8 cellular contexts compared by ENCODE assay signal in the genomic region with DNA sequence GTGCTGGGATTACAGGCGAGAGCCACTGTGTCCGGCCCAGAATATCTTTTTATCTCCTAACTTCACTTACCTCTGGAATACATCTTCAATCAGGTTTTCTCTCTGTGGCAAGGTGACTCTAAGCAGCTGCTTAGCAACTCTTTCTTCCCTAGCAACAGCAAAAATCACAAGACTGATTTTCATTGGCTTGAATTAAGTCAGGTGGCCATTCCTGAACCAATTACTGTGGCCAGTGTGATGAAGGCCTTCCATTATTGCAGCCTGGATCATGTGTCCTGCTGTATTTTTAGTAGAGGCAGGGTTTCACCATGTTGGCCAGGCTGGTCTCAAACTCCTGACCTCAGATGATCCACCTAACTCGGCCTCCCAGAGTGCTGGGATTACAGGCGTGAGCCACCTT. TPM values are rescaled to one million over a fixed set of nuclear protein-coding genes. Genes with fewer than 3 reads are reported as not detected.
DNase-seq lines count a peak whose midpoint lies in the region; ATAC-seq lines count a peak whose summit lies in the region.

No MANE protein-coding gene starts in this region.

- peaks cover 16 to 38% of the 10 kb centered on the region in 2 experiments for H3K36me3 ChIP-seq in mesenchymal stem cell (ENCODE audit: control insufficient read depth in 1 of 2, insufficient read depth in 2 of 2, low read depth in 1 of 2, low read length in 2 of 2)

- CTCF ChIA-PET in activated CD8-positive, alpha-beta T cell treated with anti-CD3 and anti-CD28 coated beads, Interleukin-2, amount 10 ng/mL, durations not matched to agents 7 days and 5 days (lab: Charles Lee): no interaction called here

- H3K23ac ChIP-seq in mesenchymal stem cell (ENCODE audit: low read length in 2 of 2): no peak overlapping the region

- no peak overlapping the region for H3K4me3 Mint-ChIP-seq in activated CD8-positive, alpha-beta T cell treated with anti-CD3 and anti-CD28 coated beads, Interleukin-2, amount 10 ng/mL, durations not matched to agents 7 days and 5 days

- peaks cover 15% of the 10 kb centered on the region for H3K4me1 Mint-ChIP-seq in activated CD8-positive, alpha-beta T cell treated with anti-CD3 and anti-CD28 coated beads, Interleukin-2, amount 10 ng/mL, durations not matched to agents 7 days and 5 days (ENCODE audit: low read depth)

- H3K79me1 ChIP-seq in mesenchymal stem cell (replicated peaks; ENCODE audit: low read length, poor library complexity, severe bottlenecking): no peaks in the 10 kb centered on the region

- no peak overlapping the region for H3K4me3 ChIP-seq in mesenchymal stem cell (ENCODE audit: insufficient read depth in 1 of 2, low read depth in 1 of 2, low read length in 2 of 2)

- peaks cover 0 to 13% of the 10 kb centered on the region in 2 experiments for H3K27me3 ChIP-seq in mesenchymal stem cell (ENCODE audit: control insufficient read depth in 1 of 2, insufficient read depth in 1 of 2, low read length in 2 of 2)

- POLR2A ChIA-PET in activated CD8-positive, alpha-beta T cell treated with anti-CD3 and anti-CD28 coated beads, Interleukin-2, amount 10 ng/mL, durations not matched to agents 7 days and 5 days (lab: Charles Lee): no interaction called here

- H4K8ac ChIP-seq in mesenchymal stem cell (ENCODE audit: low read length): no peak overlapping the region

- DNase-seq in SIG-M5 treated with dmso at 0.1 percent for 504 hours (lab: John Stamatoyannopoulos, UW; ENCODE audit: unreplicated experiment) (peak; percentile 69), SIG-M5 (lab: John Stamatoyannopoulos, UW) (no peak), NCI-H2081 (lab: John Stamatoyannopoulos, UW) (peak; percentile 29 to 82), mesenchymal stem cell (peak; percentile 84)
- no peak for DNase-seq in activated CD8-positive, alpha-beta T cell treated with anti-CD3 and anti-CD28 coated beads, Interleukin-2, amount 10 ng/mL, durations not matched to agents 7 days and 5 days
- no peak for DNase-seq in stimulated activated naive CD4-positive, alpha-beta T cell (lab: John Stamatoyannopoulos, UW)

- H3K27me3 Mint-ChIP-seq in activated CD8-positive, alpha-beta T cell treated with anti-CD3 and anti-CD28 coated beads, Interleukin-2, amount 10 ng/mL, durations not matched to agents 7 days and 5 days (ENCODE audit: low read depth): peaks cover 6% of the 10 kb centered on the region

- peaks cover 9% of the 10 kb centered on the region for H3K36me3 Mint-ChIP-seq in activated CD8-positive, alpha-beta T cell treated with anti-CD3 and anti-CD28 coated beads, Interleukin-2, amount 10 ng/mL, durations not matched to agents 7 days and 5 days (ENCODE audit: low read depth)

- no peak overlapping the region for H2AFZ ChIP-seq in mesenchymal stem cell (ENCODE audit: low read depth, low read length)

- H2BK120ac ChIP-seq in mesenchymal stem cell (ENCODE audit: low read depth, low read length): no peak overlapping the region

- H2AK5ac ChIP-seq in mesenchymal stem cell (ENCODE audit: low read length, severe bottlenecking): no peak overlapping the region

- no peak overlapping the region for H3K27ac ChIP-seq in mesenchymal stem cell (ENCODE audit: low read length, poor library complexity, severe bottlenecking)

- H2BK5ac ChIP-seq in mesenchymal stem cell (ENCODE audit: low read depth, low read length, poor library complexity, severe bottlenecking): no peak overlapping the region

- no peak overlapping the region for H4K91ac ChIP-seq in mesenchymal stem cell (ENCODE audit: low read length)

- peaks cover 25% of the 10 kb centered on the region for H3K4me1 ChIP-seq in mesenchymal stem cell (ENCODE audit: control insufficient read depth, insufficient read depth, low read depth, low read length)

- 100% methylated on average over 4 of the region's 4 CpGs for WGBS in mesenchymal stem cell

- H2BK12ac ChIP-seq in mesenchymal stem cell (ENCODE audit: low read length in 2 of 2): no peak overlapping the region

- no peak overlapping the region for H3K4ac ChIP-seq in mesenchymal stem cell (ENCODE audit: low read depth in 1 of 2, low read length in 2 of 2)

- ATAC-seq in activated CD8-positive, alpha-beta T cell treated with anti-CD3 and anti-CD28 coated beads, Interleukin-2, amount 10 ng/mL, durations not matched to agents 7 days and 5 days: peak; percentile 62
- no peak for ATAC-seq in GM21447 (IDR thresholded peaks at IDR 0.05; ENCODE audit: unreplicated experiment)
- ATAC-seq in HG02610 (IDR thresholded peaks at IDR 0.05; ENCODE audit: unreplicated experiment): no peak

- no peak overlapping the region for H2BK15ac ChIP-seq in mesenchymal stem cell (ENCODE audit: low read depth, poor library complexity, severe bottlenecking)

- H3K14ac ChIP-seq in mesenchymal stem cell (ENCODE audit: low read length in 2 of 2): no peak overlapping the region

- H3K9me3 ChIP-seq in mesenchymal stem cell (ENCODE audit: control insufficient read depth, low read length): no peaks in the 10 kb centered on the region

- no peak overlapping the region for H3K18ac ChIP-seq in mesenchymal stem cell (ENCODE audit: low read depth in 1 of 2, low read length in 2 of 2)

- H3K9ac ChIP-seq in mesenchymal stem cell (ENCODE audit: low read length): no peak overlapping the region

- peak overlapping the region; percentile 10 for H3K27ac Mint-ChIP-seq in activated CD8-positive, alpha-beta T cell treated with anti-CD3 and anti-CD28 coated beads, Interleukin-2, amount 10 ng/mL, durations not matched to agents 7 days and 5 days

- no peak overlapping the region for H3K4me2 ChIP-seq in mesenchymal stem cell (ENCODE audit: low read length, poor library complexity, severe bottlenecking)

- H3K9me3 Mint-ChIP-seq in activated CD8-positive, alpha-beta T cell treated with anti-CD3 and anti-CD28 coated beads, Interleukin-2, amount 10 ng/mL, durations not matched to agents 7 days and 5 days (ENCODE audit: insufficient read depth): no peaks in the 10 kb centered on the region

RNA-seq across cellular contexts. Expression of gene LTBP4, which starts 9.0 kb away (rescaled TPM):
- 10 to 100 TPM; 54.3 to 54.7 TPM for total RNA-seq in activated CD8-positive, alpha-beta T cell treated with anti-CD3 and anti-CD28 coated beads, Interleukin-2, amount 10 ng/mL, durations not matched to agents 7 days and 5 days
- 122 TPM for polyA plus RNA-seq in mesenchymal stem cell (2013, experiment 1 of 2)
- polyA plus RNA-seq in mesenchymal stem cell (2013, experiment 2 of 2): 113 TPM

RNA-seq across cellular contexts. Expression of gene SHKBP1, which starts 15.5 kb away (rescaled TPM):
- total RNA-seq in activated CD8-positive, alpha-beta T cell treated with anti-CD3 and anti-CD28 coated beads, Interleukin-2, amount 10 ng/mL, durations not matched to agents 7 days and 5 days: 100 to 1,000 TPM; 116 to 124 TPM
- polyA plus RNA-seq in mesenchymal stem cell (2013, experiment 1 of 2): 112 TPM
- polyA plus RNA-seq in mesenchymal stem cell (2013, experiment 2 of 2): 108 TPM

Comparison
In these comparisons a context has a peak if more than half of its experiments do, and no peak if none do; other contexts are left out.
1. DNase-seq: peak in SIG-M5 treated with dmso at 0.1 percent for 504 hours (single experiment), NCI-H2081 (2 of 2) and mesenchymal stem cell (single experiment); none in SIG-M5 (single experiment), activated CD8-positive, alpha-beta T cell treated with anti-CD3 and anti-CD28 coated beads, Interleukin-2, amount 10 ng/mL, durations not matched to agents 7 days and 5 days (single experiment) and stimulated activated naive CD4-positive, alpha-beta T cell (0 of 6).